ENCODE assay signal across 1 cellular context in genomic region chr15:58761010-58761388, GRCh38.
TF ChIP-seq lines count a peak whose summit lies in the region.

No MANE protein-coding gene starts in this region.

TF ChIP-seq in HCT116, 20 proteins besides CTCF, POLR2A, EP300 and RAD21:
- no peak for TF ChIP-seq ZBTB33 (IDR thresholded peaks at IDR 0.05; ENCODE audit: extremely low read depth, insufficient replicate concordance, low read length)
- no peak for TF ChIP-seq SP1 (IDR thresholded peaks at IDR 0.05; ENCODE audit: low read depth)
- no peak for TF ChIP-seq CBX3 (IDR thresholded peaks at IDR 0.05; ENCODE audit: low read depth)
- TF ChIP-seq POLR2AphosphoS5 (IDR thresholded peaks at IDR 0.05; ENCODE audit: low read depth, low read length): no peak
- TF ChIP-seq CEBPB (IDR thresholded peaks at IDR 0.05; ENCODE audit: low read depth): no peak
- no peak for TF ChIP-seq ZNF274 (IDR thresholded peaks at IDR 0.05; ENCODE audit: low read depth, low read length)
